ENCODE assay signal across 11 cellular contexts in the genomic region with DNA sequence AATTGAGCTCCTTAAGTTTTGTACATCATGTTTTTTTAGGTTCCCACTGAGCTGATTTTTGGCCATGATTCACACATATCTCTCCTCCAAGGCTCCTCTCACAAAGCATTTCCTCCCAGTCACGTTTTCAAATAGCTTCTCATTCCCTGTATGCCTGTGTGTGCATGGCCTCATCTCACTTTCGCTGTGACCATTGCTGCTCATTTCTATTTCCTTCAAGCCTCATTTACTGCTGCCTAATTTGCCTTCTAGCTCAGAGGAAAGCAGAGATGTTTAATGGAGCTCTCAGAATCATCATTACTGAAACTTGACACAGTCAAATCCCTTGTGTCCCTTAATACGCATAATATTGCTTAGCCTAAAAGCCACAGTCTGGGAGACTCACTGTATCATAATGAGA.
A peak's percentile ranks its signal among the peaks of the same experiment; 100 is the strongest.
DNase-seq lines count a peak whose midpoint lies in the region; ATAC-seq and TF ChIP-seq lines count a peak whose summit lies in the region.
"Had no signal": no experiment of that assay in that cellular context is flagged by ENCODE, and none has a peak within 500 bp of the region (broad histone marks: within the 10 kb centered on the region; RNA-seq: fewer than 3 reads in every experiment).

No MANE protein-coding gene starts in this region.

- in situ Hi-C loops in gastrocnemius medialis (cut with MboI; ENCODE audit: low sequenced_read_pairs in 4 of 4) = no loop called here

- intact Hi-C loops in activated CD4-positive, alpha-beta T cell treated with anti-CD3 and anti-CD28 coated beads for 36 hours (cut with DNase I, micrococcal nuclease) = loop anchor here (1.0 to 10.0 kb wide), 6 partner anchors 36 to 1326 kb away; partner anchors contain the start of genes RICTOR (in 1 of the 2), RPL37 (in 1 of the 2) and TTC33 (in 1 of the 2)
- intact Hi-C loops in gastrocnemius medialis (cut with DNase I; ENCODE audit: low total_unique reads) (no loop called here), esophagus muscularis mucosa (cut with DNase I) (no loop called here)

- H3K4me1 ChIP-seq in HEK293 (ENCODE audit: control insufficient read depth, insufficient read depth, low read length) (no peaks in the 10 kb centered on the region), OCI-LY3 (ENCODE audit: low read length) (peaks cover 48% of the 10 kb centered on the region), osteoblast (ENCODE audit: insufficient read depth, low read length) (peaks cover 7% of the 10 kb centered on the region), gastrocnemius medialis (peaks cover 0 to 15% of the 10 kb centered on the region in 2 donors), esophagus muscularis mucosa (peaks cover 10 to 13% (median 12%) of the 10 kb centered on the region in 4 donors)

- peak; percentile 55 for ATAC-seq in activated CD4-positive, alpha-beta T cell treated with anti-CD3 and anti-CD28 coated beads for 36 hours
- ATAC-seq in gastrocnemius medialis = no peak

- H3K9ac ChIP-seq in OCI-LY3 (ENCODE audit: low read length) = peak overlapping the region; percentile 28; the same call in 1 of the 2 replicates

- H4K20me1 ChIP-seq in OCI-LY3 (ENCODE audit: insufficient read depth, low read length) = no peaks in the 10 kb centered on the region
- H4K20me1 ChIP-seq in osteoblast (ENCODE audit: insufficient read depth, low read length) = no peaks in the 10 kb centered on the region

- 68% methylated on average over 3 of the region's 3 CpGs for WGBS in esophagus muscularis mucosa

- peaks cover 3% of the 10 kb centered on the region for H3K9me3 Mint-ChIP-seq in activated CD4-positive, alpha-beta T cell treated with anti-CD3 and anti-CD28 coated beads for 36 hours (ENCODE audit: low read depth)
- H3K9me3 Mint-ChIP-seq: nephron had no signal

- peak; percentile 56 for DNase-seq in activated CD4-positive, alpha-beta T cell treated with anti-CD3 and anti-CD28 coated beads for 36 hours
- DNase-seq in activated CD4-positive, alpha-beta T cell treated with anti-CD3 and anti-CD28 coated beads, Interleukin-2, amount 50 U/mL, for 1 hour = no peak
- no peak for DNase-seq in osteoblast (ENCODE audit: insufficient read length, low spot score, missing footprints)
- DNase-seq in NCI-H345 treated with DMSO at 0.1 percent for 48 hours (lab: John Stamatoyannopoulos, UW; ENCODE audit: unreplicated experiment) = no peak
- DNase-seq in gastrocnemius medialis = no peak
- DNase-seq in esophagus muscularis mucosa (ENCODE audit: extremely low spot score) = no peak
- DNase-seq: ACHN, SHP77 treated with DMSO at 0.1 percent for 48 hours had no signal

- POLR2A ChIA-PET in activated CD4-positive, alpha-beta T cell treated with anti-CD3 and anti-CD28 coated beads for 36 hours (lab: Charles Lee) = interaction anchor here (0.8 to 1.8 kb wide), 10 partner anchors 9 to 275 kb away, joined by 3 to 12 read pairs (median 6); no protein-coding TSS in a partner anchor
- POLR2A ChIA-PET in HEK293 (lab: Yijun Ruan, JAX) = interaction anchor here (0.9 kb wide), 1 partner anchor 9 kb away, joined by 4 read pairs; no protein-coding TSS in a partner anchor

- TF ChIP-seq CTCF in HEK293 (tag by site-specific recombination; IDR thresholded peaks at IDR 0.05) (no peak), OCI-LY3 (IDR thresholded peaks at IDR 0.05; ENCODE audit: low read depth, low read length) (no peak), osteoblast (IDR thresholded peaks at IDR 0.05; ENCODE audit: extremely low read depth, low read depth, low read length) (no peak), gastrocnemius medialis (IDR thresholded peaks at IDR 0.05 in 4 of 5, conservative IDR thresholded peaks at IDR 0.05 in 1 of 5) (no peak), esophagus muscularis mucosa (IDR thresholded peaks at IDR 0.05) (no peak)

- no peaks in the 10 kb centered on the region for H3K27me3 Mint-ChIP-seq in activated CD4-positive, alpha-beta T cell treated with anti-CD3 and anti-CD28 coated beads for 36 hours

- TF ChIP-seq POLR2A in gastrocnemius medialis (IDR thresholded peaks at IDR 0.05) = no peak
- no peak for TF ChIP-seq POLR2A in esophagus muscularis mucosa (IDR thresholded peaks at IDR 0.05; ENCODE audit: low read depth)

- H3K36me3 ChIP-seq in HEK293 (ENCODE audit: control insufficient read depth in 2 of 2, insufficient read depth in 1 of 2, low read length in 2 of 2) (no peaks in the 10 kb centered on the region), OCI-LY3 (replicated peaks; ENCODE audit: low read depth, low read length) (no peaks in the 10 kb centered on the region), osteoblast (ENCODE audit: insufficient read depth, low read length) (no peaks in the 10 kb centered on the region), gastrocnemius medialis (no peaks in the 10 kb centered on the region), esophagus muscularis mucosa (no peaks in the 10 kb centered on the region)

- no peaks in the 10 kb centered on the region for H3K9me3 ChIP-seq in HEK293 (ENCODE audit: control insufficient read depth, insufficient read depth, low read depth, low read length)
- no peaks in the 10 kb centered on the region for H3K9me3 ChIP-seq in OCI-LY3 (ENCODE audit: insufficient read depth, low read length)
- H3K9me3 ChIP-seq in osteoblast (ENCODE audit: low read depth, low read length) = no peaks in the 10 kb centered on the region
- H3K9me3 ChIP-seq in gastrocnemius medialis = no peaks in the 10 kb centered on the region
- no peaks in the 10 kb centered on the region for H3K9me3 ChIP-seq in esophagus muscularis mucosa

- peaks cover 89% of the 10 kb centered on the region for H3K4me1 Mint-ChIP-seq in activated CD4-positive, alpha-beta T cell treated with anti-CD3 and anti-CD28 coated beads for 36 hours

- H3K79me2 ChIP-seq in OCI-LY3 (ENCODE audit: low read length) = no peaks in the 10 kb centered on the region
- H3K79me2 ChIP-seq in osteoblast (ENCODE audit: insufficient read depth, low read length) = no peaks in the 10 kb centered on the region

- H3K4me3 ChIP-seq in HEK293 (ENCODE audit: low read depth, low read length) (no peak overlapping the region), OCI-LY3 (ENCODE audit: low read length) (peak overlapping the region; percentile 29), osteoblast (ENCODE audit: insufficient read depth, low read length) (no peak overlapping the region), gastrocnemius medialis (no peak overlapping the region), esophagus muscularis mucosa (no peak overlapping the region)

- CTCF ChIA-PET in activated CD4-positive, alpha-beta T cell treated with anti-CD3 and anti-CD28 coated beads for 36 hours (lab: Charles Lee) = interaction anchor here (0.8 to 2.1 kb wide), 14 partner anchors 9 to 1210 kb away, joined by 3 to 10 read pairs (median 4); no protein-coding TSS in a partner anchor
- CTCF ChIA-PET in HEK293 (lab: Yijun Ruan, JAX) = interaction anchor here (0.5 to 0.6 kb wide), 3 partner anchors 39 to 1348 kb away, joined by 3 read pairs; no protein-coding TSS in a partner anchor

- TF ChIP-seq EP300 in esophagus muscularis mucosa (IDR thresholded peaks at IDR 0.05) = no peak

- H2AFZ ChIP-seq in OCI-LY3 (ENCODE audit: low read depth, low read length) (no peak overlapping the region), osteoblast (ENCODE audit: low read length) (no peak overlapping the region)

- H3K4me3 Mint-ChIP-seq in activated CD4-positive, alpha-beta T cell treated with anti-CD3 and anti-CD28 coated beads for 36 hours = peak overlapping the region; percentile 24
- H3K4me3 Mint-ChIP-seq: nephron had no signal

- peak overlapping the region; percentile 87 for H3K27ac Mint-ChIP-seq in activated CD4-positive, alpha-beta T cell treated with anti-CD3 and anti-CD28 coated beads for 36 hours
- H3K27ac Mint-ChIP-seq: nephron had no signal

- peak overlapping the region; percentile 62 for H3K4me2 ChIP-seq in OCI-LY3 (ENCODE audit: low read length)
- peak overlapping the region; percentile 4 for H3K4me2 ChIP-seq in osteoblast (ENCODE audit: insufficient read depth, low read length)

- H3K27me3 ChIP-seq in OCI-LY3 (ENCODE audit: low read depth, low read length) = no peaks in the 10 kb centered on the region
- H3K27me3 ChIP-seq in osteoblast (ENCODE audit: insufficient read depth, low read length) = no peaks in the 10 kb centered on the region
- H3K27me3 ChIP-seq in gastrocnemius medialis = no peaks in the 10 kb centered on the region
- no peaks in the 10 kb centered on the region for H3K27me3 ChIP-seq in esophagus muscularis mucosa

- H3K36me3 Mint-ChIP-seq in activated CD4-positive, alpha-beta T cell treated with anti-CD3 and anti-CD28 coated beads for 36 hours (ENCODE audit: low read depth) = peaks cover 9% of the 10 kb centered on the region

- H3K27ac ChIP-seq in HEK293 (ENCODE audit: extremely low read depth, low read depth, low read length) = no peak overlapping the region
- H3K27ac ChIP-seq in OCI-LY3 (ENCODE audit: low read length) = no peak overlapping the region
- peak overlapping the region; percentile 1 for H3K27ac ChIP-seq in osteoblast (ENCODE audit: low read depth, low read length)
- H3K27ac ChIP-seq in gastrocnemius medialis = no peak overlapping the region
- no peak overlapping the region for H3K27ac ChIP-seq in esophagus muscularis mucosa (replicated peaks in 1 of 4)

TF ChIP-seq in HEK293, 187 proteins besides CTCF, POLR2A, EP300 and RAD21:
- TF ChIP-seq RBAK (tag by site-specific recombination; IDR thresholded peaks at IDR 0.05) = no peak
- TF ChIP-seq HIC1 (tag by site-specific recombination; IDR thresholded peaks at IDR 0.05) = peak; percentile 45; the same call in 1 of the 2 replicates
TF ChIP-seq in HEK293: peak in this region for 1.

Comparison
In these comparisons a context has a peak if more than half of its experiments do, and no peak if none do; other contexts are left out.
1. intact Hi-C loops: an anchor here in activated CD4-positive, alpha-beta T cell treated with anti-CD3 and anti-CD28 coated beads for 36 hours (1.0 to 10.0 kb wide); none called in gastrocnemius medialis and esophagus muscularis mucosa.